In genomic region chr7:138981332-138982203, GRCh38 we compare ENCODE assay signal across 8 cellular contexts. TPM values are rescaled to one million over a fixed set of nuclear protein-coding genes. Genes with fewer than 3 reads are reported as not detected.
DNase-seq lines count a peak whose midpoint lies in the region; ATAC-seq, FAIRE-seq and TF ChIP-seq lines count a peak whose summit lies in the region.

KIAA1549 (minus strand) TSS chr7:138981389; CDS start chr7:138981269, 120 bp downstream.

- peak within 1 kb of the TSS; percentile 95 for H3K4me2 ChIP-seq in HepG2 (ENCODE audit: low read depth, low read length)

- no peaks in the 10 kb centered on the region for H4K20me1 ChIP-seq in HepG2 (ENCODE audit: insufficient read depth, low read length)

- no peaks in the 10 kb centered on the region for H3K36me3 ChIP-seq in HepG2 (replicated peaks in 1 of 2; ENCODE audit: control insufficient read depth in 1 of 2, insufficient read depth in 2 of 2, low read length in 2 of 2)

- peak; percentile 31; the same call in 1 of the 2 replicates for TF ChIP-seq CTCF in HepG2 (CRISPR knock-in tag; IDR thresholded peaks at IDR 0.05)

- in situ Hi-C loops in HepG2 (cut with HindIII; ENCODE audit: extremely low pct_ligation_motif_present, low pct_unique_long_range_greater_than_20kb) = loop anchor here (5.0 kb wide), 1 partner anchor 94 kb away; no protein-coding TSS in a partner anchor

- H3K27me3 ChIP-seq in HepG2 (ENCODE audit: control insufficient read depth in 1 of 2, insufficient read depth in 2 of 2, low read length in 2 of 2) = peaks cover 2 to 24% of the 10 kb centered on the region in 2 experiments; a peak in 3 of 5 replicates

- peak; percentile 65 for TF ChIP-seq RAD21 in HepG2 (CRISPR knock-in tag; IDR thresholded peaks at IDR 0.05)

- no peak within 1 kb of the TSS for H3K27ac ChIP-seq in HepG2 (ENCODE audit: extremely low read length, insufficient read depth, low read length)

- H3K79me2 ChIP-seq in HepG2 (ENCODE audit: insufficient read depth, low read length) = no peaks in the 10 kb centered on the region

- H3K4me3 ChIP-seq in HepG2 (replicated peaks in 1 of 3; ENCODE audit: insufficient read depth in 1 of 3, low read depth in 2 of 3, low read length in 3 of 3) = peak within 1 kb of the TSS; percentile 77 to 92 (median 79)

- DNase-seq in NCI-H2107 treated with DMSO at 0.1 percent for 48 hours (lab: John Stamatoyannopoulos, UW; ENCODE audit: unreplicated experiment) (peak; percentile 35), NCI-H2107 (lab: John Stamatoyannopoulos, UW) (no peak), NCI-H146 treated with DMSO at 0.1 percent for 48 hours (lab: John Stamatoyannopoulos, UW; ENCODE audit: unreplicated experiment) (peak; percentile 50), dedifferentiated amniotic fluid mesenchymal stem cell (ENCODE audit: extremely low spot score) (peak; percentile 65), HepG2 (ENCODE audit: low spot score) (peak; percentile 33)
- DNase-seq in activated CD4-positive, CD25-positive, alpha-beta regulatory T cell treated with anti-CD3 and anti-CD28 coated beads, Interleukin-2, amount 50 U/mL, for 72 hours = peak; percentile 59
- peak in 2 of 3 donors; percentile 21 to 37 for DNase-seq in stimulated activated CD4-positive, alpha-beta T cell treated with anti-CD3 and anti-CD28 coated beads, TNF-alpha, amount 100 ng/mL, for 1 hour (ENCODE audit: low read depth in 3 of 3, low spot score in 1 of 3)

- FAIRE-seq in HepG2 (lab: Jason Lieb, UNC) = no peak

- H3K9ac ChIP-seq in HepG2 (ENCODE audit: insufficient read depth, low read depth, low read length) = peak within 1 kb of the TSS; percentile 65

- peak; percentile 90 for ATAC-seq in HG02759 (IDR thresholded peaks at IDR 0.05; ENCODE audit: unreplicated experiment)
- peak; percentile 83 for ATAC-seq in HepG2

- CTCF ChIA-PET in HepG2 (lab: Yijun Ruan, JAX; ENCODE audit: low intra/inter-chr PET ratio, low total read pairs) = interaction anchor here (1.2 kb wide), 1 partner anchor 95 kb away, joined by 3 read pairs; no protein-coding TSS in a partner anchor

- intact Hi-C loops in HepG2 (cut with micrococcal nuclease; ENCODE audit: unreplicated experiment) = loop anchor here (1.0 kb wide), 1 partner anchor 95 kb away; no protein-coding TSS in a partner anchor

- peak within 1 kb of the TSS; percentile 11 for H2AFZ ChIP-seq in HepG2 (ENCODE audit: low read length)

- 37% methylated on average over 11 of the region's 105 CpGs for WGBS in HepG2 (ENCODE audit: low lambda C conversion rate)

- no peak for TF ChIP-seq POLR2A in HepG2 (IDR thresholded peaks at IDR 0.05; ENCODE audit: insufficient read depth in 1 of 2, low read depth in 2 of 2, low read length in 2 of 2)

- TF ChIP-seq EP300 in HepG2 (IDR thresholded peaks at IDR 0.05; ENCODE audit: low read depth in 2 of 2, low read length in 2 of 2) = no peak
- no peak for TF ChIP-seq EP300 in HepG2 (CRISPR knock-in tag; IDR thresholded peaks at IDR 0.05; ENCODE audit: borderline replicate concordance)

- POLR2A ChIA-PET in HepG2 (lab: Yijun Ruan, JAX) = no interaction called here

- H3K9me3 ChIP-seq in HepG2 (ENCODE audit: low read length) = no peaks in the 10 kb centered on the region

- H3K4me1 ChIP-seq in HepG2 (ENCODE audit: insufficient read depth, low read length) = peaks cover 20% of the 10 kb centered on the region

- BruUV-seq in HepG2 (replicated peaks; lab: Mats Ljungman, UMichigan) = no TSS peak

TF ChIP-seq in HepG2, 621 proteins besides CTCF, POLR2A, EP300 and RAD21 (continues in another document):
- 0 out of 2 replicates have a peak, but pooled peaks have one; percentile 25 for TF ChIP-seq ZNF768 (CRISPR knock-in tag; IDR thresholded peaks at IDR 0.05)
- TF ChIP-seq ASH2L (IDR thresholded peaks at IDR 0.05; ENCODE audit: insufficient read length, low read depth, low read length) = no peak
- no peak for TF ChIP-seq ARHGAP35 (CRISPR knock-in tag; IDR thresholded peaks at IDR 0.05; ENCODE audit: borderline replicate concordance)
- TF ChIP-seq TEAD2 (CRISPR knock-in tag; IDR thresholded peaks at IDR 0.05) = no peak
- TF ChIP-seq NR3C1 (CRISPR knock-in tag; IDR thresholded peaks at IDR 0.05) = no peak
- TF ChIP-seq ZNF446 (CRISPR knock-in tag; IDR thresholded peaks at IDR 0.05) = 0 out of 2 replicates have a peak, but pooled peaks have one; percentile 16
- TF ChIP-seq GABPB1 (CRISPR knock-in tag; IDR thresholded peaks at IDR 0.05) = peak; percentile 51; the same call in 1 of the 2 replicates
- no peak for TF ChIP-seq FOXP1 (IDR thresholded peaks at IDR 0.05)
- no peak for TF ChIP-seq FOXP1 (CRISPR knock-in tag; IDR thresholded peaks at IDR 0.05)
- no peak for TF ChIP-seq PAF1 (CRISPR knock-in tag; IDR thresholded peaks at IDR 0.05)
- no peak for TF ChIP-seq ZFP36 (IDR thresholded peaks at IDR 0.05; ENCODE audit: borderline replicate concordance, low read depth, low read length, partially characterized antibody)
- TF ChIP-seq TOPORS (CRISPR knock-in tag; IDR thresholded peaks at IDR 0.05) = no peak
- 0 out of 2 replicates have a peak, but pooled peaks have one; percentile 21 for TF ChIP-seq MTA1 (CRISPR knock-in tag; IDR thresholded peaks at IDR 0.05; ENCODE audit: borderline replicate concordance)
- TF ChIP-seq KLF12 (CRISPR knock-in tag; IDR thresholded peaks at IDR 0.05; ENCODE audit: borderline replicate concordance) = peak; percentile 68; the same call in 1 of the 2 replicates
- peak; percentile 56 for TF ChIP-seq PHF8 (CRISPR knock-in tag; IDR thresholded peaks at IDR 0.05)
- TF ChIP-seq ZNF777 (CRISPR knock-in tag; IDR thresholded peaks at IDR 0.05) = peak; percentile 32; the same call in 1 of the 2 replicates
- TF ChIP-seq ZNF501 (CRISPR knock-in tag; IDR thresholded peaks at IDR 0.05) = no peak
- 0 out of 2 replicates have a peak, but pooled peaks have one; percentile 27 for TF ChIP-seq ZSCAN21 (CRISPR knock-in tag; IDR thresholded peaks at IDR 0.05; ENCODE audit: borderline replicate concordance)
- TF ChIP-seq ZNF441 (CRISPR knock-in tag; IDR thresholded peaks at IDR 0.05; ENCODE audit: borderline replicate concordance) = no peak
- peak; percentile 55; the same call in 1 of the 2 replicates for TF ChIP-seq HNF1B (CRISPR knock-in tag; IDR thresholded peaks at IDR 0.05)

RNA-seq across cellular contexts. Expression of gene KIAA1549, which starts in this region (rescaled TPM):
- 1.8 TPM in 2 replicates for total RNA-seq in HepG2 (2016; rRNA removed; fragmentation: Illumina TruSeq; extraction: Trizol)
- total RNA-seq in HepG2 (2016; cell fraction: cytosol; rRNA removed; fragmentation: Illumina TruSeq; extraction: Trizol; ENCODE audit: low read depth) = 0.88 and 1.0 TPM in 2 replicates
- 1.4 and 1.8 TPM in 2 replicates for total RNA-seq in HepG2 (2016; cell fraction: insoluble cytoplasmic fraction; rRNA removed; fragmentation: Illumina TruSeq; extraction: Trizol)
- 1.5 and 2.2 TPM in 2 replicates for total RNA-seq in HepG2 (2016; cell fraction: membrane; rRNA removed; fragmentation: Illumina TruSeq; extraction: Trizol)
- 3.1 and 3.6 TPM in 2 replicates for total RNA-seq in HepG2 (2016; cell fraction: nucleus; rRNA removed; fragmentation: Illumina TruSeq; extraction: Trizol)
- 1.1 and 1.2 TPM in 2 replicates for polyA plus RNA-seq in HepG2 (2011; rRNA removed)
- polyA plus RNA-seq in HepG2 (2011; cell fraction: cytosol; rRNA removed) = 0.95 and 0.96 TPM in 2 replicates
- polyA plus RNA-seq in HepG2 (2011; cell fraction: nucleus; rRNA removed) = 2.4 and 2.6 TPM in 2 replicates
- polyA plus RNA-seq in HepG2 (2012) = 1.3 and 2.0 TPM in 2 replicates
- 0.15 and 0.22 TPM in 2 replicates for polyA plus RNA-seq in HepG2 (2016; cell fraction: cytosol; fragmentation: Illumina TruSeq; extraction: Trizol; ENCODE audit: low read depth)
- polyA plus RNA-seq in HepG2 (2016; cell fraction: insoluble cytoplasmic fraction; fragmentation: Illumina TruSeq; extraction: Trizol; ENCODE audit: low read depth) = 1.5 and 1.9 TPM in 2 replicates
- 0.65 and 1.0 TPM in 2 replicates for polyA plus RNA-seq in HepG2 (2016; cell fraction: membrane; fragmentation: Illumina TruSeq; extraction: Trizol; ENCODE audit: low read depth)
- polyA plus RNA-seq in HepG2 (2016; cell fraction: nucleus; fragmentation: Illumina TruSeq; extraction: Trizol; ENCODE audit: insufficient read depth, low read depth) = 4.3 and 4.8 TPM in 2 replicates
- 4.4 and 12.3 TPM in 2 replicates for polyA minus RNA-seq in HepG2 (2011; rRNA and poly(A)+ RNA removed; ENCODE audit: low replicate concordance)
- 1.8 and 3.1 TPM in 2 replicates for polyA minus RNA-seq in HepG2 (2011; cell fraction: cytosol; rRNA and poly(A)+ RNA removed)
- 2.6 and 3.1 TPM in 2 replicates for polyA minus RNA-seq in HepG2 (2011; cell fraction: nucleus; rRNA and poly(A)+ RNA removed)
